In the genomic region with DNA sequence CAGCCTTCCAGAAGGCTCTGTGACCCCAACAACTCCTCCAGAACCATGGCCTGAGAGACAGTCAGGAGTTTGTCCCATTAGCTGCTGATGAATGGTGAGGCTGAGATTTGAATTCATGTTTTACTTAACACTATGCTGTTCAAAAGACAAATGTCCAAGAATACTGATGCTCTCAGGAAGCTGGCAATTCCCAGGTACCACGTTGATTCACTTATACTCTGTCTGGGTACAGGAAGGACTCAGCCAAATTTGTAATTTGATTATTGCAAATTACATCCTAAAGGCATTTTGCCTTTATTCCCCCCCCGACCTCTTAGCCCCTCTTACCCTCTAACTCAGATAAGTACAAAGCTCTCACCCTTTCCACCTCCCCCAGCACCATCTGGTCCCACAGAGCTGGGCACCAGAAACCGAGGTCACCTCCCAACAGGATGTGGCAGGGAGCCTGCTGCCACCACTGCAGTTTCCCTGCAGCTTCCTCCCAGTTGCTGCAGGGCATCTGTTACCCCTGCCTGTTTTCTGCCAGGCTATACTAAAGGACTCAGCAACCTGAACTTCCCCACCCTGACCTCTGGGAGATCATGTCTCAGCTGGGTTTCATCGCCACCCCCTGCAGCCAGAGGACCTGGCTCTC, we compare ENCODE assay signal across 14 cellular contexts. TPM values are rescaled to one million over a fixed set of nuclear protein-coding genes. Genes with fewer than 3 reads are reported as not detected.
DNase-seq lines count a peak whose midpoint lies in the region; ATAC-seq and TF ChIP-seq lines count a peak whose summit lies in the region.
"Had no signal": no experiment of that assay in that cellular context is flagged by ENCODE, and none has a peak within 500 bp of the region (broad histone marks: within the 10 kb centered on the region; RNA-seq: fewer than 3 reads in every experiment).

No MANE protein-coding gene starts in this region.

- no peaks in the 10 kb centered on the region for H3K27me3 Mint-ChIP-seq in activated CD4-positive, alpha-beta memory T cell treated with anti-CD3 and anti-CD28 coated beads for 36 hours
- H3K27me3 Mint-ChIP-seq: B cell, brain had no signal

- peaks cover 21% of the 10 kb centered on the region for H3K4me1 Mint-ChIP-seq in activated CD4-positive, alpha-beta memory T cell treated with anti-CD3 and anti-CD28 coated beads for 36 hours (ENCODE audit: low read depth)
- H3K4me1 Mint-ChIP-seq: B cell, brain had no signal

- peak overlapping the region; percentile 20 for H3K4me2 ChIP-seq in DND-41 (ENCODE audit: insufficient read depth, low read length)

- POLR2A ChIA-PET in activated CD4-positive, alpha-beta memory T cell treated with anti-CD3 and anti-CD28 coated beads for 36 hours (lab: Charles Lee): no interaction called here

- intact Hi-C loops in activated CD4-positive, alpha-beta memory T cell treated with anti-CD3 and anti-CD28 coated beads for 36 hours (cut with micrococcal nuclease): no loop called here
- intact Hi-C loops in posterior vena cava (cut with DNase I): loop anchor here in 1 of 2 donors (10.0 kb wide), 1 partner anchor 586 kb away; no protein-coding TSS in a partner anchor

- H3K79me2 ChIP-seq in DND-41 (ENCODE audit: insufficient read depth, low read length): no peaks in the 10 kb centered on the region

- no peaks in the 10 kb centered on the region for H3K36me3 ChIP-seq in BE2C
- H3K36me3 ChIP-seq in DND-41 (ENCODE audit: insufficient read depth, low read length): no peaks in the 10 kb centered on the region
- H3K36me3 ChIP-seq: lower lobe of right lung, SJCRH30 had no signal

- H4K20me1 ChIP-seq in DND-41 (ENCODE audit: insufficient read depth, low read length): no peaks in the 10 kb centered on the region

- H2AFZ ChIP-seq in DND-41 (ENCODE audit: low read depth, low read length): no peak overlapping the region

- no peak overlapping the region for H3K27ac Mint-ChIP-seq in activated CD4-positive, alpha-beta memory T cell treated with anti-CD3 and anti-CD28 coated beads for 36 hours
- H3K27ac Mint-ChIP-seq: B cell had no signal

- peak overlapping the region; percentile 72 for H3K27ac ChIP-seq in DND-41 (ENCODE audit: low read length)
- H3K27ac ChIP-seq: lower lobe of right lung, SJCRH30 had no signal

- TF ChIP-seq CTCF in BE2C (IDR thresholded peaks at IDR 0.05; ENCODE audit: low read depth, low read length) (no peak), DND-41 (IDR thresholded peaks at IDR 0.05; ENCODE audit: borderline replicate concordance, extremely low read depth, low read length, poor library complexity, severe bottlenecking) (peak; percentile 46)

- H3K9me3 ChIP-seq in BE2C (no peaks in the 10 kb centered on the region), DND-41 (ENCODE audit: insufficient read depth, low read length, severe bottlenecking) (no peaks in the 10 kb centered on the region)
- H3K9me3 ChIP-seq: lower lobe of right lung, SJCRH30 had no signal

- H3K9me3 Mint-ChIP-seq in activated CD4-positive, alpha-beta memory T cell treated with anti-CD3 and anti-CD28 coated beads for 36 hours: no peaks in the 10 kb centered on the region

- H3K4me1 ChIP-seq in BE2C (peaks cover 13% of the 10 kb centered on the region), DND-41 (ENCODE audit: insufficient read depth, low read length) (peaks cover 33% of the 10 kb centered on the region)
- H3K4me1 ChIP-seq: lower lobe of right lung, SJCRH30 had no signal

- peak overlapping the region; percentile 14 for H3K9ac ChIP-seq in DND-41 (ENCODE audit: low read depth, low read length)

- H3K36me3 Mint-ChIP-seq in activated CD4-positive, alpha-beta memory T cell treated with anti-CD3 and anti-CD28 coated beads for 36 hours: no peaks in the 10 kb centered on the region

- CTCF ChIA-PET in activated CD4-positive, alpha-beta memory T cell treated with anti-CD3 and anti-CD28 coated beads for 36 hours (lab: Charles Lee): interaction anchor here (0.9 kb wide), 1 partner anchor 95 kb away, joined by 3 read pairs; no protein-coding TSS in a partner anchor

- H3K4me3 Mint-ChIP-seq in activated CD4-positive, alpha-beta memory T cell treated with anti-CD3 and anti-CD28 coated beads for 36 hours: no peak overlapping the region
- H3K4me3 Mint-ChIP-seq: B cell, brain had no signal

- H3K4me3 ChIP-seq in BE2C (ENCODE audit: low read depth, low read length) (no peak overlapping the region), DND-41 (ENCODE audit: low read depth in 1 of 2, low read length in 2 of 2) (no peak overlapping the region)
- H3K4me3 ChIP-seq: lower lobe of right lung, SJCRH30 had no signal

- H3K27me3 ChIP-seq in BE2C (no peaks in the 10 kb centered on the region), DND-41 (ENCODE audit: insufficient read depth, low read length, poor library complexity) (no peaks in the 10 kb centered on the region)
- H3K27me3 ChIP-seq: SJCRH30 had no signal

- ATAC-seq in DND-41 (ENCODE audit: insufficient read depth, low read depth): peak; percentile 95
- no peak for ATAC-seq in HG03442 (IDR thresholded peaks at IDR 0.05; ENCODE audit: unreplicated experiment)
- ATAC-seq in HG02970 (IDR thresholded peaks at IDR 0.05; ENCODE audit: low FRiP score, unreplicated experiment): no peak
- ATAC-seq in HG03457 (IDR thresholded peaks at IDR 0.05; ENCODE audit: unreplicated experiment): no peak
- ATAC-seq: lower lobe of right lung had no signal

- DNase-seq in BE2C (peak; percentile 73), DND-41 (peak; percentile 92), NAMALWA (ENCODE audit: low spot score) (peak; percentile 13), posterior vena cava (ENCODE audit: low spot score) (no peak)
- DNase-seq in activated CD4-positive, alpha-beta memory T cell treated with anti-CD3 and anti-CD28 coated beads for 36 hours: peak; percentile 20
- DNase-seq: effector CD8-positive, alpha-beta T cell; H7; lower lobe of right lung; SJCRH30 had no signal

RNA-seq across cellular contexts. Expression of gene EAF1, which starts 33.6 kb away (rescaled TPM):
- polyA plus RNA-seq in BE2C (2012; ENCODE audit: insufficient read depth, insufficient read length, low read depth): 16.9 TPM
- total RNA-seq in activated CD4-positive, alpha-beta memory T cell treated with anti-CD3 and anti-CD28 coated beads for 36 hours: 10 to 100 TPM; 23.4 to 23.6 TPM
- total RNA-seq in posterior vena cava: 10 to 100 TPM; 15.3 to 16.7 TPM

RNA-seq across cellular contexts. Expression of gene METTL6, which starts 33.7 kb away (rescaled TPM):
- polyA plus RNA-seq in BE2C (2012; ENCODE audit: insufficient read depth, insufficient read length, low read depth): 9.2 TPM
- 10 to 100 TPM; 17.3 to 17.8 TPM for total RNA-seq in activated CD4-positive, alpha-beta memory T cell treated with anti-CD3 and anti-CD28 coated beads for 36 hours
- total RNA-seq in posterior vena cava: 10 to 100 TPM; 10.6 to 11.1 TPM
